ENCODE assay signal across 28 cellular contexts in genomic region chr20:42258568-42258967, GRCh38.
"Had no signal": no experiment of that assay in that cellular context is flagged by ENCODE, and none has a peak within 500 bp of the region (broad histone marks: within the 10 kb centered on the region; RNA-seq: fewer than 3 reads in every experiment).

No MANE protein-coding gene starts in this region.

- H3K27me3 ChIP-seq: brain microvascular endothelial cell had no signal

- H3K27ac ChIP-seq: brain microvascular endothelial cell, PC-9, RWPE1 had no signal

- H3K4me2 ChIP-seq: PC-9 had no signal

- H3K4me3 ChIP-seq: PC-9 had no signal

- DNase-seq: activated CD4-positive, alpha-beta T cell treated with anti-CD3 and anti-CD28 coated beads, Interleukin-2, amount 10 ng/mL, durations not matched to agents 24 days and 14 days; activated CD4-positive, alpha-beta T cell treated with anti-CD3 and anti-CD28 coated beads, Interleukin-2, amount 50 U/mL, for 4 hours; activated CD8-positive, alpha-beta T cell treated with anti-CD3 and anti-CD28 coated beads for 36 hours; activated effector memory CD4-positive, alpha-beta T cell treated with anti-CD3 and anti-CD28 coated beads, Interleukin-2, amount 50 U/mL, for 16 hours; activated naive CD4-positive, alpha-beta T cell; activated naive CD4-positive, alpha-beta T cell treated with anti-CD3 and anti-CD28 coated beads, Interleukin-2, amount 50 U/mL, for 16 hours; activated naive CD8-positive, alpha-beta T cell treated with anti-CD3 and anti-CD28 coated beads for 36 hours; activated T-cell treated with anti-CD3 and anti-CD28 coated beads, Interleukin-2, amount 50 U/mL, for 1 hour; activated T-cell treated with anti-CD3 and anti-CD28 coated beads, Interleukin-2, amount 50 U/mL, for 72 hours; amniotic stem cell; aorta; brain microvascular endothelial cell; NCI-H1092 treated with DMSO at 0.1 percent for 48 hours; NCI-H146; NCI-H187; NCI-H2029 treated with DMSO at 0.1 percent for 48 hours; NCI-H2107; NCI-H2171; NCI-H510A; NCI-H526; NCI-H748 treated with DMSO at 0.1 percent for 48 hours; PC-9; SIG-M5; T1000 had no signal

- FAIRE-seq: RCC 7860 had no signal

- H3K36me3 ChIP-seq: brain microvascular endothelial cell had no signal

- ATAC-seq: activated CD8-positive, alpha-beta T cell treated with anti-CD3 and anti-CD28 coated beads for 36 hours; activated T-cell treated with anti-CD3 and anti-CD28 coated beads, Interleukin-2, amount 50 U/mL, for 72 hours; activated T-helper 17 cell treated with anti-CD3 and anti-CD28 coated beads, Interleukin-2, amount 50 U/mL, for 72 hours; Right ventricle myocardium inferior had no signal

- H2AFZ ChIP-seq: PC-9 had no signal
